In genomic region chr15:47857384-47858168, GRCh38 we compare ENCODE assay signal across 23 cellular contexts.
A peak's percentile ranks its signal among the peaks of the same experiment; 100 is the strongest.
DNase-seq lines count a peak whose midpoint lies in the region; ATAC-seq and TF ChIP-seq lines count a peak whose summit lies in the region.
"Had no signal": no experiment of that assay in that cellular context is flagged by ENCODE, and none has a peak within 500 bp of the region (broad histone marks: within the 10 kb centered on the region; RNA-seq: fewer than 3 reads in every experiment).

No MANE protein-coding gene starts in this region.

- peaks cover 12 to 19% of the 10 kb centered on the region in 2 donors for H3K4me1 Mint-ChIP-seq in stimulated activated naive B cell treated with anti-CD40 and anti-IgM and Interleukin-4, amounts not matched to agents 10 μg/mL and 1 μg/mL and 100 μg/mL, for 72 hours

- H3K27me3 ChIP-seq in A673 (replicated peaks; ENCODE audit: insufficient read depth, low read depth, low read length, poor library complexity) = no peaks in the 10 kb centered on the region
- H3K27me3 ChIP-seq: adrenal gland, right atrium auricular region, SJSA1 had no signal

- H3K27ac ChIP-seq in A673 (ENCODE audit: low read depth, low read length, poor library complexity, severe bottlenecking) = no peak overlapping the region
- no peak overlapping the region for H3K27ac ChIP-seq in substantia nigra (ENCODE audit: low read depth, low read length, poor library complexity, severe bottlenecking)
- H3K27ac ChIP-seq: adrenal gland, left ventricle myocardium inferior, right atrium auricular region, SJSA1 had no signal

- no peaks in the 10 kb centered on the region for H3K9me3 ChIP-seq in A673 (ENCODE audit: low read depth, low read length, poor library complexity, severe bottlenecking)
- H3K9me3 ChIP-seq: adrenal gland, left ventricle myocardium inferior, right atrium auricular region, SJSA1 had no signal

- no peaks in the 10 kb centered on the region for H3K4me1 ChIP-seq in A673 (ENCODE audit: insufficient read depth, low read length, poor library complexity, severe bottlenecking)
- H3K4me1 ChIP-seq: adrenal gland, left ventricle myocardium inferior, right atrium auricular region, SJSA1 had no signal

- TF ChIP-seq CTCF in A673 (conservative IDR thresholded peaks at IDR 0.05; ENCODE audit: low read depth, low read length) = no peak

- no TSS peak for BruUV-seq in A673 (replicated peaks; lab: Mats Ljungman, UMichigan)

- H3K4me3 ChIP-seq in A673 (ENCODE audit: low read depth, low read length, poor library complexity, severe bottlenecking) = no peak overlapping the region
- H3K4me3 ChIP-seq: adrenal gland, left ventricle myocardium inferior, right atrium auricular region, SJSA1 had no signal

- H3K36me3 Mint-ChIP-seq in stimulated activated naive B cell treated with anti-CD40 and anti-IgM and Interleukin-4, amounts not matched to agents 10 μg/mL and 1 μg/mL and 100 μg/mL, for 72 hours = no peaks in the 10 kb centered on the region

- CTCF ChIA-PET in A673 (lab: Charles Lee) = no interaction called here

- H3K36me3 ChIP-seq in A673 (ENCODE audit: insufficient read depth, low read length, poor library complexity, severe bottlenecking) = no peaks in the 10 kb centered on the region
- H3K36me3 ChIP-seq: adrenal gland, left ventricle myocardium inferior, right atrium auricular region, SJSA1 had no signal

- H3K27me3 Mint-ChIP-seq in stimulated activated naive B cell treated with anti-CD40 and anti-IgM and Interleukin-4, amounts not matched to agents 10 μg/mL and 1 μg/mL and 100 μg/mL, for 72 hours = no peaks in the 10 kb centered on the region

- POLR2A ChIA-PET in A673 (lab: Charles Lee; ENCODE audit: low non-redundant PET) = no interaction called here

- H3K27ac Mint-ChIP-seq in stimulated activated naive B cell treated with anti-CD40 and anti-IgM and Interleukin-4, amounts not matched to agents 10 μg/mL and 1 μg/mL and 100 μg/mL, for 72 hours = no peak overlapping the region

- ATAC-seq in HG03039 (IDR thresholded peaks at IDR 0.05; ENCODE audit: unreplicated experiment) = peak; percentile 55
- peak; percentile 66 to 75 for ATAC-seq in stimulated activated naive B cell treated with anti-CD40 and anti-IgM and Interleukin-4, amounts not matched to agents 10 μg/mL and 1 μg/mL and 100 μg/mL, for 72 hours (replicated peaks)
- ATAC-seq in HG02571 (IDR thresholded peaks at IDR 0.05; ENCODE audit: unreplicated experiment) = no peak

- DNase-seq in SKM-1 treated with dmso at 0.1 percent for 144 hours (lab: John Stamatoyannopoulos, UW; ENCODE audit: unreplicated experiment) (peak; percentile 5), SKM-1 (lab: John Stamatoyannopoulos, UW; ENCODE audit: unreplicated experiment) (no peak), NOMO-1 treated with DMSO at 0.1 percent for 48 hours (lab: John Stamatoyannopoulos, UW; ENCODE audit: unreplicated experiment) (peak; percentile 68), A673 (ENCODE audit: low spot score) (no peak), substantia nigra (lab: John Stamatoyannopoulos, UW) (no peak)
- no peak for DNase-seq in stimulated activated naive B cell treated with anti-CD40 and anti-IgM and Interleukin-4, amounts not matched to agents 10 μg/mL and 1 μg/mL and 100 μg/mL, for 72 hours
- DNase-seq: activated CD4-positive, alpha-beta T cell treated with anti-CD3 and anti-CD28 coated beads for 48 hours; adrenal gland; C1 segment of cervical spinal cord; caudate nucleus; DMS 273 treated with DMSO at 0.1 percent for 48 hours; erythroblast; GDM1; left ventricle myocardium inferior; NCI-H1048; NCI-H2081; NCI-H510A; stimulated activated CD4-positive, alpha-beta T cell treated with anti-CD3 and anti-CD28 coated beads, Interleukin-15, amount 100 ng/mL, for 24 hours; stimulated activated naive CD4-positive, alpha-beta T cell had no signal

- no peaks in the 10 kb centered on the region for H3K9me3 Mint-ChIP-seq in stimulated activated naive B cell treated with anti-CD40 and anti-IgM and Interleukin-4, amounts not matched to agents 10 μg/mL and 1 μg/mL and 100 μg/mL, for 72 hours

- no peak overlapping the region for H3K4me3 Mint-ChIP-seq in stimulated activated naive B cell treated with anti-CD40 and anti-IgM and Interleukin-4, amounts not matched to agents 10 μg/mL and 1 μg/mL and 100 μg/mL, for 72 hours

- intact Hi-C loops in A673 (cut with micrococcal nuclease; ENCODE audit: unreplicated experiment) = no loop called here

Comparison
In these comparisons a context has a peak if more than half of its experiments do, and no peak if none do; other contexts are left out.
1. DNase-seq: peak in SKM-1 treated with dmso at 0.1 percent for 144 hours (single experiment) and NOMO-1 treated with DMSO at 0.1 percent for 48 hours (single experiment); none in SKM-1 (single experiment), stimulated activated naive B cell treated with anti-CD40 and anti-IgM and Interleukin-4, amounts not matched to agents 10 μg/mL and 1 μg/mL and 100 μg/mL, for 72 hours (single experiment), A673 (single experiment) and substantia nigra (0 of 49).